23 cellular contexts compared by ENCODE assay signal in genomic region chr5:136655429-136655828, GRCh38.
DNase-seq lines count a peak whose midpoint lies in the region; TF ChIP-seq lines count a peak whose summit lies in the region.
"Had no signal": no experiment of that assay in that cellular context is flagged by ENCODE, and none has a peak within 500 bp of the region (broad histone marks: within the 10 kb centered on the region; RNA-seq: fewer than 3 reads in every experiment).

No MANE protein-coding gene starts in this region.

- peak; percentile 71 for DNase-seq in Caki2 (ENCODE audit: low read depth)
- peak; percentile 35 for DNase-seq in MG63
- DNase-seq in dermis blood vessel endothelial cell = peak; percentile 55
- peak; percentile 69 for DNase-seq in kidney tubule cell (ENCODE audit: low spot score)
- no peak for DNase-seq in NCI-H1436 (lab: John Stamatoyannopoulos, UW)
- DNase-seq in T-helper 9 cell = no peak
- no peak for DNase-seq in activated CD4-positive, alpha-beta T cell treated with anti-CD3 and anti-CD28 coated beads, Interleukin-2, amount 50 U/mL, for 4 hours
- DNase-seq in breast epithelium (ENCODE audit: low spot score in 2 of 2) = no peak
- DNase-seq: ACHN; activated CD4-positive, alpha-beta T cell treated with anti-CD3 and anti-CD28 coated beads for 48 hours; activated T-cell treated with anti-CD3 and anti-CD28 coated beads, Interleukin-2, amount 50 U/mL, for 4 hours; COR-L47; heart right ventricle; left lung; midbrain; naive thymus-derived CD8-positive, alpha-beta T cell; NCI-H1694 treated with DMSO at 0.1 percent for 48 hours; RPMI8226; stimulated activated CD4-positive, alpha-beta T cell treated with anti-CD3 and anti-CD28 coated beads, Interleukin-2, amount 100 ng/mL, for 48 hours; substantia nigra; upper lobe of right lung had no signal

- H3K36me3 ChIP-seq in MG63 (no peaks in the 10 kb centered on the region), breast epithelium (no peaks in the 10 kb centered on the region)
- H3K36me3 ChIP-seq: BLaER1, heart right ventricle, left lung, upper lobe of right lung had no signal

- H3K27ac ChIP-seq in breast epithelium = no peak overlapping the region
- H3K27ac ChIP-seq: BLaER1, heart right ventricle, left lung, upper lobe of right lung, VCaP had no signal

- H3K4me3 ChIP-seq in MG63 (no peak overlapping the region), breast epithelium (no peak overlapping the region)
- H3K4me3 ChIP-seq: BLaER1, heart right ventricle, left lung, upper lobe of right lung had no signal

- intact Hi-C loops in breast epithelium (cut with DNase I; ENCODE audit: low total_unique reads) = no loop called here

- TF ChIP-seq CTCF in breast epithelium (IDR thresholded peaks at IDR 0.05) = no peak

- no peaks in the 10 kb centered on the region for H3K4me1 ChIP-seq in breast epithelium
- H3K4me1 ChIP-seq: BLaER1, heart right ventricle, left lung, upper lobe of right lung had no signal

- H3K27me3 ChIP-seq in MG63 = no peaks in the 10 kb centered on the region
- no peaks in the 10 kb centered on the region for H3K27me3 ChIP-seq in breast epithelium
- H3K27me3 ChIP-seq: BLaER1, left lung, upper lobe of right lung had no signal

- in situ Hi-C loops in Caki2 (cut with HindIII; ENCODE audit: low pct_unique_long_range_greater_than_20kb, low sequenced_read_pairs) = no loop called here

- TF ChIP-seq POLR2A in breast epithelium (IDR thresholded peaks at IDR 0.05) = no peak

- no peaks in the 10 kb centered on the region for H3K9me3 ChIP-seq in MG63
- H3K9me3 ChIP-seq in breast epithelium = no peaks in the 10 kb centered on the region
- H3K9me3 ChIP-seq: heart right ventricle, upper lobe of right lung had no signal

Comparison
In these comparisons a context has a peak if more than half of its experiments do, and no peak if none do; other contexts are left out.
1. DNase-seq: peak in Caki2 (single experiment), MG63 (single experiment), dermis blood vessel endothelial cell (single experiment) and kidney tubule cell (single experiment); none in NCI-H1436 (single experiment), T-helper 9 cell (single experiment), activated CD4-positive, alpha-beta T cell treated with anti-CD3 and anti-CD28 coated beads, Interleukin-2, amount 50 U/mL, for 4 hours (0 of 2) and breast epithelium (0 of 2).